In the genomic region with DNA sequence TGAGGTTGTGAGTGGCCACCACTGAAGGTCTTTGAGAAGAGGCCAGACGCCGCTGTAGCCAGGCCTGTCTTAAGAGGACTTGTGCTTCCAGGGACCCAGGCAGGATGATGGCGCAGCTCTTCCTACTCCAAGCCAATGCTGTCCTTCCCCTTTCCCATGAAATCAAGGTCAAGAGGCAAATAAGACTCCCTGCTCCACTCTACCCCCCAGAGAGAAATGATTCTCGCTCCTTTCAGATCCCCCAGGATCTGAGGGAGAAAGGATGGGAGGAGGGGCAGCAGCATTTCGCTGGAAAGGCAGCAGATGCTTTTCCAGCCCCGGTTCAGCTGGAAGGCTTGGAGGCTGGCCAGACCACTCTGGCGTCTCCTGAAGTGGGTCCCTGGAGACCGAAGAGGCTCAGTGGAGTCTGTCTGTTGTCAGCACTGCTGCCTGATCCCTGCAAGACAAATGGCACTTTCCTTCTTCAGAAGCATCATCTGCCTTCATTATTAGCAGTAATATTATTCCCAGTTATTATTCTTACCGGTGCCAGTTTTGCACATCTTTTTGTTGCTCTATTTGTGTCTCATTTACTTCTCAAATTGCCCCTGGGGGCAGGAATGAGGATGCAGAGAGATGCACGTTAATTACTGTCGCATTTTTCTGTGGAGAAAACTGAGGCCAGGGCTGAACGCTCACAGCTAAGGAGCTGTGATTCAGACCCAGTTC, we compare ENCODE assay signal across 10 cellular contexts. TPM values are rescaled to one million over a fixed set of nuclear protein-coding genes. Genes with fewer than 3 reads are reported as not detected.
DNase-seq lines count a peak whose midpoint lies in the region; FAIRE-seq and TF ChIP-seq lines count a peak whose summit lies in the region.
"Had no signal": no experiment of that assay in that cellular context is flagged by ENCODE, and none has a peak within 500 bp of the region (broad histone marks: within the 10 kb centered on the region; RNA-seq: fewer than 3 reads in every experiment).

No MANE protein-coding gene starts in this region.

- CTCF ChIA-PET in HEK293T (lab: Yijun Ruan, JAX) (no interaction called here), OCI-LY7 (lab: Charles Lee; ENCODE audit: unreplicated experiment) (no interaction called here)

- H3K9me2 ChIP-seq in OCI-LY7 (ENCODE audit: insufficient read depth, low read length) = no peaks in the 10 kb centered on the region

- POLR2A ChIA-PET in HEK293T (lab: Yijun Ruan, JAX) = no interaction called here
- POLR2A ChIA-PET in OCI-LY7 (lab: Charles Lee) = interaction anchor here (0.6 to 0.7 kb wide), 3 partner anchors 30 to 308 kb away, joined by 3 to 4 read pairs (median 3); no protein-coding TSS in a partner anchor

- H3K27ac ChIP-seq in kidney (ENCODE audit: low read depth in 2 of 2, low read length in 2 of 2) = no peak overlapping the region
- H3K27ac ChIP-seq in OCI-LY7 (ENCODE audit: low read depth, low read length, poor library complexity, severe bottlenecking) = no peak overlapping the region

- DNase-seq in activated effector memory CD4-positive, alpha-beta T cell treated with anti-CD3 and anti-CD28 coated beads, Interleukin-2, amount 50 U/mL, for 16 hours = peak; percentile 36
- no peak for DNase-seq in activated effector memory CD4-positive, alpha-beta T cell treated with Interleukin-2 at 50 U/mL for 16 hours
- peak; percentile 90 for DNase-seq in SK-N-DZ (ENCODE audit: low spot score)
- DNase-seq in kidney = peak; percentile 93
- DNase-seq in urothelium cell line (ENCODE audit: low spot score) = peak; percentile 30
- no peak for DNase-seq in HEK293T (ENCODE audit: extremely low spot score)
- no peak for DNase-seq in OCI-LY7 (ENCODE audit: low spot score)
- DNase-seq in SIG-M5 (lab: John Stamatoyannopoulos, UW) = no peak

- H4K20me1 ChIP-seq in OCI-LY7 (ENCODE audit: insufficient read depth, low read length) = no peaks in the 10 kb centered on the region

- FAIRE-seq in kidney (lab: Jason Lieb, UNC) = no peak
- FAIRE-seq in urothelium cell line (lab: Jason Lieb, UNC) = no peak
- FAIRE-seq: A204.1, bronchial epithelial cell had no signal

- TF ChIP-seq CTCF in kidney (IDR thresholded peaks at IDR 0.05; ENCODE audit: borderline replicate concordance, extremely low read depth, insufficient read depth) (no peak), OCI-LY7 (conservative IDR thresholded peaks at IDR 0.05; ENCODE audit: low read length) (no peak)

- H3K4me1 ChIP-seq in kidney (ENCODE audit: control insufficient read depth in 1 of 2, insufficient read depth in 1 of 2, low read depth in 1 of 2, low read length in 2 of 2) (peaks cover 0 to 3% of the 10 kb centered on the region in 2 donors), OCI-LY7 (ENCODE audit: insufficient read depth, low read length, poor library complexity, severe bottlenecking) (no peaks in the 10 kb centered on the region)

- H3K4me3 ChIP-seq in kidney (ENCODE audit: low read length in 2 of 2) (no peak overlapping the region), OCI-LY7 (ENCODE audit: low read depth, low read length, poor library complexity, severe bottlenecking) (no peak overlapping the region)

- no TSS peak for BruUV-seq in OCI-LY7 (replicated peaks; lab: Mats Ljungman, UMichigan)

- H3K9me3 ChIP-seq in kidney (ENCODE audit: control insufficient read depth in 1 of 2, low read length in 2 of 2) (no peaks in the 10 kb centered on the region), OCI-LY7 (ENCODE audit: low read length) (no peaks in the 10 kb centered on the region)

- H3K79me2 ChIP-seq in OCI-LY7 (ENCODE audit: insufficient read depth, low read depth, low read length) = no peaks in the 10 kb centered on the region

- H3K4me2 ChIP-seq in OCI-LY7 (ENCODE audit: low read length) = no peak overlapping the region

- H3K36me3 ChIP-seq in kidney (ENCODE audit: control insufficient read depth in 1 of 2, insufficient read depth in 2 of 2, low read length in 2 of 2) (no peaks in the 10 kb centered on the region), OCI-LY7 (ENCODE audit: insufficient read depth, low read length) (no peaks in the 10 kb centered on the region)

- intact Hi-C loops in kidney (cut with DNase I) = loop anchor here (10.0 kb wide), 2 partner anchors 86 to 334 kb away; no protein-coding TSS in a partner anchor
- intact Hi-C loops in OCI-LY7 (cut with micrococcal nuclease; ENCODE audit: unreplicated experiment) = loop anchor here (10.0 kb wide), 1 partner anchor 526 kb away; no protein-coding TSS in a partner anchor

- no peak overlapping the region for H2AFZ ChIP-seq in OCI-LY7 (ENCODE audit: low read length)

- no peak overlapping the region for H3K9ac ChIP-seq in kidney (ENCODE audit: low read length in 2 of 2)

TF ChIP-seq in HEK293T, 16 proteins besides CTCF, POLR2A, EP300 and RAD21:
- TF ChIP-seq ARNT (IDR thresholded peaks at IDR 0.05) (no peak), NFRKB (IDR thresholded peaks at IDR 0.05) (no peak)

RNA-seq across cellular contexts. Expression of a gene that starts 51.4 kb away (rescaled TPM):
- polyA plus RNA-seq in SK-N-DZ (2014; cell fraction: cytosol; rRNA removed) = 52.2 and 57.9 TPM in 2 replicates
- polyA plus RNA-seq in SK-N-DZ (2014; cell fraction: nucleus; rRNA removed) = 42.6 and 46.1 TPM in 2 replicates
- total RNA-seq in kidney = 17.5 TPM
- polyA plus RNA-seq in kidney (ENCODE audit: insufficient read depth, low read depth, low replicate concordance) = 6.0 TPM
- 0.03 TPM in 1 of 2 replicates, not detected in the other for total RNA-seq in OCI-LY7 (2014; rRNA removed; shearing (Covaris generic))
- total RNA-seq in OCI-LY7 (2022) = 0.20 and 0.27 TPM in 2 replicates

Comparison
In these comparisons a context has a peak if more than half of its experiments do, and no peak if none do; other contexts are left out.
1. DNase-seq: peak in activated effector memory CD4-positive, alpha-beta T cell treated with anti-CD3 and anti-CD28 coated beads, Interleukin-2, amount 50 U/mL, for 16 hours (single experiment), SK-N-DZ (single experiment), kidney (single experiment) and urothelium cell line (single experiment); none in activated effector memory CD4-positive, alpha-beta T cell treated with Interleukin-2 at 50 U/mL for 16 hours (single experiment), HEK293T (single experiment), OCI-LY7 (single experiment) and SIG-M5 (single experiment).
2. RNA of a gene that starts 51.4 kb away (total RNA-seq): 17.5 TPM in kidney (single experiment); 0.03 to 0.27 TPM in OCI-LY7; every median in the first group is over 10 times any median in the second.